In genomic region chr18:35592298-35592697, GRCh38 we compare ENCODE assay signal across 10 cellular contexts. TPM values are rescaled to one million over a fixed set of nuclear protein-coding genes. Genes with fewer than 3 reads are reported as not detected.
A peak's percentile ranks its signal among the peaks of the same experiment; 100 is the strongest.
DNase-seq lines count a peak whose midpoint lies in the region; ATAC-seq and TF ChIP-seq lines count a peak whose summit lies in the region.
"Had no signal": no experiment of that assay in that cellular context is flagged by ENCODE, and none has a peak within 500 bp of the region (broad histone marks: within the 10 kb centered on the region; RNA-seq: fewer than 3 reads in every experiment).

No MANE protein-coding gene starts in this region.

- no peak overlapping the region for H3K27ac ChIP-seq in colonic mucosa
- H3K27ac ChIP-seq: right lobe of liver had no signal

- H3K4me3 ChIP-seq in GM12864 (ENCODE audit: low read depth, low read length) (no peak overlapping the region), colonic mucosa (no peak overlapping the region)
- H3K4me3 ChIP-seq: right lobe of liver had no signal

- H3K36me3 ChIP-seq in colonic mucosa: no peaks in the 10 kb centered on the region
- H3K36me3 ChIP-seq: right lobe of liver had no signal

- intact Hi-C loops in colonic mucosa (cut with DNase I): no loop called here
- intact Hi-C loops in left colon (cut with DNase I, micrococcal nuclease): no loop called here

- TF ChIP-seq CTCF in GM12864 (IDR thresholded peaks at IDR 0.05; ENCODE audit: low read depth, low read length, missing control alignments) (no peak), colonic mucosa (IDR thresholded peaks at IDR 0.05) (no peak)

- DNase-seq in GM12864 (ENCODE audit: low read depth) (peak; percentile 77), NOMO-1 treated with DMSO at 0.1 percent for 48 hours (lab: John Stamatoyannopoulos, UW; ENCODE audit: unreplicated experiment) (peak; percentile 81), colonic mucosa (no peak), NCI-H2227 treated with DMSO at 0.1 percent for 48 hours (lab: John Stamatoyannopoulos, UW) (no peak), GM19238 (ENCODE audit: insufficient read length, low spot score) (no peak), left colon (no peak)
- DNase-seq: activated CD8-positive, alpha-beta memory T cell treated with anti-CD3 and anti-CD28 coated beads, Interleukin-2, amount 50 U/mL, for 4 hours; right lobe of liver had no signal

- ATAC-seq in GM19372 (IDR thresholded peaks at IDR 0.05; ENCODE audit: low read depth, unreplicated experiment): peak; percentile 99
- ATAC-seq in HG02973 (IDR thresholded peaks at IDR 0.05; ENCODE audit: unreplicated experiment): peak; percentile 97
- no peak for ATAC-seq in left colon

- no peaks in the 10 kb centered on the region for H3K27me3 ChIP-seq in colonic mucosa
- H3K27me3 ChIP-seq: right lobe of liver had no signal

- H3K9me3 ChIP-seq in colonic mucosa: no peaks in the 10 kb centered on the region
- H3K9me3 ChIP-seq: right lobe of liver had no signal

- H3K4me1 ChIP-seq in colonic mucosa: no peaks in the 10 kb centered on the region
- H3K4me1 ChIP-seq: right lobe of liver had no signal

- no peak overlapping the region for H3K9ac ChIP-seq in colonic mucosa (ENCODE audit: low read depth in 2 of 2, low read length in 2 of 2)

RNA-seq across cellular contexts. Expression of gene GALNT1, which starts 10.8 kb away (rescaled TPM):
- total RNA-seq in colonic mucosa: 100 to 1,000 TPM; 108 to 140 TPM
- total RNA-seq in left colon: 100 to 1,000 TPM; 121 to 143 TPM

Comparison
In these comparisons a context has a peak if more than half of its experiments do, and no peak if none do; other contexts are left out.
1. DNase-seq: peak in GM12864 (single experiment) and NOMO-1 treated with DMSO at 0.1 percent for 48 hours (single experiment); none in colonic mucosa (single experiment), NCI-H2227 treated with DMSO at 0.1 percent for 48 hours (single experiment), GM19238 (single experiment) and left colon (0 of 2).